In genomic region chr1:42680921-42681683, GRCh38 we compare ENCODE assay signal across 1 cellular context.
TF ChIP-seq lines count a peak whose summit lies in the region.

No MANE protein-coding gene starts in this region.

TF ChIP-seq in HepG2, 621 proteins besides CTCF, POLR2A, EP300 and RAD21 (continued from another document and continues in another):
- TF ChIP-seq DBP (CRISPR knock-in tag; IDR thresholded peaks at IDR 0.05; ENCODE audit: not compliant biosample characterization) (no peak), ZNF772 (CRISPR knock-in tag; IDR thresholded peaks at IDR 0.05) (no peak), ZNF24 (IDR thresholded peaks at IDR 0.05) (no peak), ZNF672 (CRISPR knock-in tag; IDR thresholded peaks at IDR 0.05) (no peak), LRRFIP1 (CRISPR knock-in tag; conservative IDR thresholded peaks at IDR 0.05) (no peak), AKNA (CRISPR knock-in tag; IDR thresholded peaks at IDR 0.05; ENCODE audit: borderline replicate concordance) (no peak), ZNF770 (CRISPR knock-in tag; IDR thresholded peaks at IDR 0.05) (no peak), SOX13 (IDR thresholded peaks at IDR 0.05) (no peak), SOX13 (CRISPR knock-in tag; conservative IDR thresholded peaks at IDR 0.05 in 1 of 2, IDR thresholded peaks at IDR 0.05 in 1 of 2) (no peak), ESRRA (CRISPR knock-in tag; IDR thresholded peaks at IDR 0.05; ENCODE audit: low read depth) (no peak), GTF2F1 (IDR thresholded peaks at IDR 0.05; ENCODE audit: low read length) (no peak), ZNF609 (CRISPR knock-in tag; IDR thresholded peaks at IDR 0.05; ENCODE audit: borderline replicate concordance) (no peak), SIN3B (IDR thresholded peaks at IDR 0.05; ENCODE audit: low read length) (no peak), ZNF235 (CRISPR knock-in tag; IDR thresholded peaks at IDR 0.05; ENCODE audit: borderline replicate concordance) (no peak), GMEB1 (CRISPR knock-in tag; IDR thresholded peaks at IDR 0.05; ENCODE audit: borderline replicate concordance) (no peak), MTERF4 (CRISPR knock-in tag; IDR thresholded peaks at IDR 0.05) (no peak), ZNF264 (CRISPR knock-in tag; IDR thresholded peaks at IDR 0.05) (no peak), ZNF143 (CRISPR knock-in tag; IDR thresholded peaks at IDR 0.05) (no peak), ARHGAP35 (CRISPR knock-in tag; IDR thresholded peaks at IDR 0.05; ENCODE audit: borderline replicate concordance) (no peak), ZNF878 (CRISPR knock-in tag; IDR thresholded peaks at IDR 0.05) (no peak), ZNF253 (CRISPR knock-in tag; IDR thresholded peaks at IDR 0.05; ENCODE audit: borderline replicate concordance) (no peak), ZFP36L1 (CRISPR knock-in tag; IDR thresholded peaks at IDR 0.05) (no peak), ZNF451 (CRISPR knock-in tag; IDR thresholded peaks at IDR 0.05) (no peak), SAP130 (CRISPR knock-in tag; IDR thresholded peaks at IDR 0.05; ENCODE audit: low read depth) (no peak), ZFY (CRISPR knock-in tag; IDR thresholded peaks at IDR 0.05) (no peak), ZNF564 (CRISPR knock-in tag; IDR thresholded peaks at IDR 0.05) (no peak), PREB (CRISPR knock-in tag; IDR thresholded peaks at IDR 0.05) (no peak), NAIF1 (CRISPR knock-in tag; IDR thresholded peaks at IDR 0.05; ENCODE audit: borderline replicate concordance) (no peak), POLR2AphosphoS5 (IDR thresholded peaks at IDR 0.05; ENCODE audit: low read depth, low read length) (peak; percentile 17; the same call in 1 of the 2 replicates), THAP8 (CRISPR knock-in tag; IDR thresholded peaks at IDR 0.05; ENCODE audit: borderline replicate concordance) (no peak), PHF5A (CRISPR knock-in tag; IDR thresholded peaks at IDR 0.05; ENCODE audit: low read depth, unreplicated experiment) (no peak), MAZ (IDR thresholded peaks at IDR 0.05; ENCODE audit: borderline replicate concordance, low read depth, low read length) (no peak), MAZ (CRISPR knock-in tag; IDR thresholded peaks at IDR 0.05; ENCODE audit: low read depth) (0 out of 2 replicates have a peak, but pooled peaks have one; percentile 13), IKZF1 (IDR thresholded peaks at IDR 0.05) (no peak), ZNF569 (CRISPR knock-in tag; IDR thresholded peaks at IDR 0.05; ENCODE audit: borderline replicate concordance) (no peak), SPEN (CRISPR knock-in tag; IDR thresholded peaks at IDR 0.05; ENCODE audit: low read depth) (no peak), TOPORS (CRISPR knock-in tag; IDR thresholded peaks at IDR 0.05) (0 out of 2 replicates have a peak, but pooled peaks have one; percentile 46), ATM (IDR thresholded peaks at IDR 0.05; ENCODE audit: borderline replicate concordance) (no peak), PRMT3 (CRISPR knock-in tag; IDR thresholded peaks at IDR 0.05; ENCODE audit: borderline replicate concordance, low read depth) (no peak), ZMYM2 (CRISPR knock-in tag; IDR thresholded peaks at IDR 0.05) (no peak), ZSCAN12 (CRISPR knock-in tag; IDR thresholded peaks at IDR 0.05) (no peak), SOX6 (IDR thresholded peaks at IDR 0.05) (no peak), SOX6 (CRISPR knock-in tag; IDR thresholded peaks at IDR 0.05) (no peak)
